In the genomic region with DNA sequence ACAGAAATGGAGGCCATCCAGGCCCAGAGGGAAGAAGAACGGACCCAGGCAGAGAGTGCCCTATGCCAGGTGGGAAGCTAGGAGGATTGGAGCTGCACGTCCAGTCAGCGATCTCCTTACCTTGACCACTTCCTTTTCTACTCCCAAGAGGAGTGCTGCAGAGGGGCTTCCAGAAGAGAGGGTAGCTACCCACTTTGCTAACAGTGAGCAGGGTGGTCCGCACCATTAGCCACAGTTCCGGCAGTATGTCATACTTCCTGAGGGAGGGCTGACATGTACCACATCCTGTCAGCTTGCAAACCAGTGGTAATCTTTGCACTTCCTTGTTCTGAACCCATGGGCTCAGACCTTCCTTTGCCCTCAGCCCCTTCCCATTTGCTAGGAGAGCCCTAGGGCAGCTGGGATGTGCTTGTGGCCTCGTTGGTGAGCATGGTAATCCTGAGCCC, we compare ENCODE assay signal across 8 cellular contexts. TPM values are rescaled to one million over a fixed set of nuclear protein-coding genes. Genes with fewer than 3 reads are reported as not detected.
DNase-seq lines count a peak whose midpoint lies in the region; ATAC-seq and FAIRE-seq lines count a peak whose summit lies in the region.

No MANE protein-coding gene starts in this region.

- no peaks in the 10 kb centered on the region for H3K9me3 ChIP-seq in small intestine (ENCODE audit: control insufficient read depth, low read depth)

- H3K4me1 ChIP-seq in small intestine (ENCODE audit: control insufficient read depth in 2 of 2, insufficient read depth in 1 of 2, low read depth in 1 of 2, low read length in 1 of 2): peaks cover 0 to 2% of the 10 kb centered on the region in 2 donors

- H3K4me3 ChIP-seq in small intestine (ENCODE audit: low read depth in 1 of 2, low read length in 2 of 2): peak overlapping the region; percentile 30 to 43

- no peak for FAIRE-seq in small intestine (lab: Jason Lieb, UNC)

- H3K27me3 ChIP-seq in small intestine (ENCODE audit: control insufficient read depth in 2 of 2, insufficient read depth in 2 of 2, low read length in 2 of 2): no peaks in the 10 kb centered on the region

- DNase-seq in T-helper 1 cell (peak; percentile 30 to 84 (median 42)), small intestine (peak; percentile 42), NCI-H1048 (lab: John Stamatoyannopoulos, UW) (no peak), AG08396 (ENCODE audit: low spot score) (no peak), middle frontal gyrus (ENCODE audit: extremely low spot score, low spot score) (no peak)
- DNase-seq in activated naive CD8-positive, alpha-beta T cell treated with anti-CD3 and anti-CD28 coated beads, Interleukin-2, amount 50 U/mL, for 16 hours (ENCODE audit: low read depth, low spot score): peak; percentile 20

- WGBS in small intestine, 3 donors: 72 to 86% (median 76%) methylated on average over 6 of the region's 6 CpGs

- H3K27ac ChIP-seq in small intestine (ENCODE audit: low read depth in 1 of 2, low read length in 1 of 2): peak overlapping the region; percentile 2 to 67

- peaks cover 14 to 18% of the 10 kb centered on the region in 2 donors for H3K36me3 ChIP-seq in small intestine (ENCODE audit: control insufficient read depth in 2 of 2, insufficient read depth in 2 of 2, low read length in 2 of 2)

- ATAC-seq in GM18520 (IDR thresholded peaks at IDR 0.05; ENCODE audit: unreplicated experiment) (peak; percentile 78), HG02943 (IDR thresholded peaks at IDR 0.05; ENCODE audit: low read depth, unreplicated experiment) (peak; percentile 89)

RNA-seq across cellular contexts. Expression of gene CEP250, which starts 35.4 kb away (rescaled TPM):
- polyA plus RNA-seq in small intestine: 10 to 100 TPM in 1 of 3 donors, 1 to 10 TPM in 2; 3.0 to 11.4 (median 6.3) TPM

RNA-seq across cellular contexts. Expression of gene C20orf173, which starts 38.7 kb away (rescaled TPM):
- polyA plus RNA-seq in small intestine: not detected

RNA-seq across cellular contexts. Expression of gene ERGIC3, which starts 51.1 kb away (rescaled TPM):
- 100 to 1,000 TPM; 198 to 242 (median 209) TPM for polyA plus RNA-seq in small intestine

RNA-seq across cellular contexts. Expression of gene GDF5, which starts 52.7 kb away (rescaled TPM):
- polyA plus RNA-seq in small intestine: under 1 TPM in 1 of 3 donors, not detected in 2; 0.07 TPM

Comparison
In these comparisons a context has a peak if more than half of its experiments do, and no peak if none do; other contexts are left out.
1. DNase-seq: peak in T-helper 1 cell (5 of 5), activated naive CD8-positive, alpha-beta T cell treated with anti-CD3 and anti-CD28 coated beads, Interleukin-2, amount 50 U/mL, for 16 hours (single experiment) and small intestine (single experiment); none in NCI-H1048 (single experiment), AG08396 (single experiment) and middle frontal gyrus (single experiment).